In the genomic region with DNA sequence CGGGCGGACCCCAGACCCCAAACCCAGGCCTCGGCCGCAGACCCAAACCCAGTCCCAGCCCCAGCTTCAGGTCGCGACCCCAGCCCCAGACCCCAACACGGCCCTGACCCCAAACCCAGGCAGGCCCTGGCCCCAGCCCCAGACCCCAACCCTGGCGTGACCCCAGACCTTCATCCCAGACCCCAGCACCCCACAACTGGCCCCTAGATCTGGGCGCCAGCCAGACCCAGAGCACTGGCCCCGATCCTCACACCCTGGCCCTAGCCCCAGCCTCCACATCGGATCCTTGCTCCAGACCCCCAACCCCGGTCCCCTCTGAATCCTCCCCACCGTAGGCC, we compare ENCODE assay signal across 29 cellular contexts.
"Had no signal": no experiment of that assay in that cellular context is flagged by ENCODE, and none has a peak within 500 bp of the region (broad histone marks: within the 10 kb centered on the region; RNA-seq: fewer than 3 reads in every experiment).

No MANE protein-coding gene starts in this region.

- H3K27me3 ChIP-seq: esophagus squamous epithelium, left lung, ovary, vagina had no signal

- H3K9me3 ChIP-seq: esophagus squamous epithelium, left lung, mucosa of descending colon, ovary, prostate gland, vagina had no signal

- H3K27ac ChIP-seq: esophagus squamous epithelium, left lung, ovary, prostate gland, vagina had no signal

- DNase-seq: activated CD4-positive, alpha-beta memory T cell treated with anti-CD3 and anti-CD28 coated beads, Interleukin-2, amount 10 ng/mL, durations not matched to agents 7 days and 5 days; activated CD4-positive, alpha-beta T cell treated with anti-CD3 and anti-CD28 coated beads for 1 hour; activated CD4-positive, alpha-beta T cell treated with anti-CD3 and anti-CD28 coated beads, Interleukin-2, amount 10 ng/mL, durations not matched to agents 7 days and 5 days; activated CD8-positive, alpha-beta memory T cell treated with anti-CD3 and anti-CD28 coated beads, Interleukin-2, amount 50 U/mL, for 48 hours; activated gamma-delta T cell treated with Interleukin-2 at 50 U/mL for 16 hours; activated naive CD8-positive, alpha-beta T cell treated with anti-CD3 and anti-CD28 coated beads, Interleukin-2, amount 50 U/mL, for 24 hours; activated T-cell treated with anti-CD3 and anti-CD28 coated beads, Interleukin-2, amount 50 U/mL, for 24 hours; amygdala; caudate nucleus; cortex of kidney; esophagus squamous epithelium; foreskin melanocyte; left lung; mucosa of descending colon; ovary; stimulated activated CD4-positive, alpha-beta T cell treated with anti-CD3 and anti-CD28 coated beads, Interleukin-2, amount 100 ng/mL, for 24 hours; stimulated activated naive CD8-positive, alpha-beta T cell treated with anti-CD3 and anti-CD28 coated beads, Interleukin-15, Interleukin-2, amounts not matched to agents 100 U/mL and 50 U/mL, for 24 hours; T-helper 17 cell; T1000 had no signal

- H3K4me3 Mint-ChIP-seq: activated CD4-positive, alpha-beta memory T cell treated with anti-CD3 and anti-CD28 coated beads, Interleukin-2, amount 10 ng/mL, durations not matched to agents 7 days and 5 days; activated CD4-positive, alpha-beta T cell treated with anti-CD3 and anti-CD28 coated beads, Interleukin-2, amount 10 ng/mL, durations not matched to agents 7 days and 5 days; activated naive CD4-positive, alpha-beta T cell treated with anti-CD3 and anti-CD28 coated beads, Interleukin-2, amount 50 U/mL, for 24 hours; activated naive CD8-positive, alpha-beta T cell treated with anti-CD3 and anti-CD28 coated beads, Interleukin-2, amount 50 U/mL, for 24 hours; activated T-cell treated with anti-CD3 and anti-CD28 coated beads, Interleukin-2, amount 50 U/mL, for 24 hours; activated T-helper 17 cell treated with anti-CD3 and anti-CD28 coated beads, Interleukin-2, amount 50 U/mL, for 72 hours; natural killer cell treated with Interleukin-12 subunit alpha and Interleukin-12 subunit beta and Interleukin-15 and Interleukin-18, amount 100 ng/mL, for 72 hours; T-helper 17 cell; type B pancreatic cell; WTC11 had no signal

- H3K9me3 Mint-ChIP-seq: activated CD4-positive, alpha-beta memory T cell treated with anti-CD3 and anti-CD28 coated beads, Interleukin-2, amount 10 ng/mL, durations not matched to agents 7 days and 5 days; activated CD4-positive, alpha-beta T cell treated with anti-CD3 and anti-CD28 coated beads, Interleukin-2, amount 10 ng/mL, durations not matched to agents 7 days and 5 days; activated naive CD4-positive, alpha-beta T cell treated with anti-CD3 and anti-CD28 coated beads, Interleukin-2, amount 50 U/mL, for 24 hours; activated naive CD8-positive, alpha-beta T cell treated with anti-CD3 and anti-CD28 coated beads, Interleukin-2, amount 50 U/mL, for 24 hours; activated T-cell treated with anti-CD3 and anti-CD28 coated beads, Interleukin-2, amount 50 U/mL, for 24 hours; activated T-helper 17 cell treated with anti-CD3 and anti-CD28 coated beads, Interleukin-2, amount 50 U/mL, for 72 hours; natural killer cell treated with Interleukin-12 subunit alpha and Interleukin-12 subunit beta and Interleukin-15 and Interleukin-18, amount 100 ng/mL, for 72 hours; type B pancreatic cell; WTC11 had no signal

- H3K4me3 ChIP-seq: esophagus squamous epithelium, left lung, lung, mucosa of descending colon, ovary, prostate gland, smooth muscle cell, vagina had no signal

- H3K36me3 Mint-ChIP-seq: activated naive CD4-positive, alpha-beta T cell treated with anti-CD3 and anti-CD28 coated beads, Interleukin-2, amount 50 U/mL, for 24 hours; natural killer cell treated with Interleukin-12 subunit alpha and Interleukin-12 subunit beta and Interleukin-15 and Interleukin-18, amount 100 ng/mL, for 72 hours had no signal

- ATAC-seq: activated T-helper 17 cell treated with anti-CD3 and anti-CD28 coated beads, Interleukin-2, amount 50 U/mL, for 72 hours; left lung; mucosa of descending colon; stimulated activated naive CD8-positive, alpha-beta T cell treated with anti-CD3 and anti-CD28 coated beads, Interleukin-15, Interleukin-2, amounts not matched to agents 100 U/mL and 50 U/mL, for 24 hours; T-helper 17 cell; WTC11 had no signal

- H3K27ac Mint-ChIP-seq: activated CD4-positive, alpha-beta memory T cell treated with anti-CD3 and anti-CD28 coated beads, Interleukin-2, amount 10 ng/mL, durations not matched to agents 7 days and 5 days; activated CD4-positive, alpha-beta T cell treated with anti-CD3 and anti-CD28 coated beads, Interleukin-2, amount 10 ng/mL, durations not matched to agents 7 days and 5 days; activated naive CD4-positive, alpha-beta T cell treated with anti-CD3 and anti-CD28 coated beads, Interleukin-2, amount 50 U/mL, for 24 hours; activated naive CD8-positive, alpha-beta T cell treated with anti-CD3 and anti-CD28 coated beads, Interleukin-2, amount 50 U/mL, for 24 hours; activated T-helper 17 cell treated with anti-CD3 and anti-CD28 coated beads, Interleukin-2, amount 50 U/mL, for 72 hours; natural killer cell treated with Interleukin-12 subunit alpha and Interleukin-12 subunit beta and Interleukin-15 and Interleukin-18, amount 100 ng/mL, for 72 hours; T-helper 17 cell had no signal

- H3K4me1 Mint-ChIP-seq: activated T-helper 17 cell treated with anti-CD3 and anti-CD28 coated beads, Interleukin-2, amount 50 U/mL, for 72 hours; WTC11 had no signal

- H3K36me3 ChIP-seq: ovary had no signal

- H3K4me1 ChIP-seq: prostate gland had no signal

- FAIRE-seq: islet of Langerhans had no signal

- H3K27me3 Mint-ChIP-seq: activated CD4-positive, alpha-beta memory T cell treated with anti-CD3 and anti-CD28 coated beads, Interleukin-2, amount 10 ng/mL, durations not matched to agents 7 days and 5 days; activated CD4-positive, alpha-beta T cell treated with anti-CD3 and anti-CD28 coated beads, Interleukin-2, amount 10 ng/mL, durations not matched to agents 7 days and 5 days; activated naive CD4-positive, alpha-beta T cell treated with anti-CD3 and anti-CD28 coated beads, Interleukin-2, amount 50 U/mL, for 24 hours; activated naive CD8-positive, alpha-beta T cell treated with anti-CD3 and anti-CD28 coated beads, Interleukin-2, amount 50 U/mL, for 24 hours; activated T-cell treated with anti-CD3 and anti-CD28 coated beads, Interleukin-2, amount 50 U/mL, for 24 hours; activated T-helper 17 cell treated with anti-CD3 and anti-CD28 coated beads, Interleukin-2, amount 50 U/mL, for 72 hours; natural killer cell treated with Interleukin-12 subunit alpha and Interleukin-12 subunit beta and Interleukin-15 and Interleukin-18, amount 100 ng/mL, for 72 hours; T-helper 17 cell; type B pancreatic cell had no signal

- H3K4me2 ChIP-seq: smooth muscle cell had no signal
